In the genomic region with DNA sequence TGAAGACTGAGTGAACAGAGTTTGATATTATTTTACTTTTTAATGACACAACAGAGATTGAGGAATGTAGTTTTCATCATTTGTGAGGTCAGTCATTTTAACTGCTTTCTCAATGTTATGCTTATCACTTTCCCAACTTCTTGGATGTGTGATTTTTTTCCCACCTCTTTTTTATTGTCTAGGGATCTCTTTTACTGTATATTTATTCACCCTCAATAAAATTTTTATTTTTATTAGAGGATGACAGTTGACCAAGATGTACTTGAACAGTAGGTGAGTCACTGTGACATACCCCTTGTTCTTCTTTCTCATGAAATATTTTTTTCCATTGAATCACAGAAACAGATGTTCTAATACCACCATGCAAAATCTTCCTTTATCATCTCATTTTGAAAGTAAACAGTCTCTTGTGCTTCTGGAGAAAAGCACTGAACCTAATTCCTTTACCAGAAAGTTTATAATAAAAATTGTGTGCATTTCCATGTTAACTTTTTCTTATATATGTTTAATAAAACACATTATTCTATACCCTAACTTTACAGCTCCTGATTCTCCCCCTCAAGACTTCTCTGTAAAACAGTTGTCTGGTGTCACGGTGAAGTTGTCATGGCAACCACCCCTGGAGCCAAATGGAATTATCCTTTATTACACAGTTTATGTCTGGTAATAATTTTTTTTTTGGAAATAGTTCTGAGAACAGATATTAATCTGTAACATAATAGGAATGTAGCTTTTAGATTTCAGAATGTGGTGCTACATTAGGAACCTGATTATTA, we compare ENCODE assay signal across 2 cellular contexts.
A peak's percentile ranks its signal among the peaks of the same experiment; 100 is the strongest.
TF ChIP-seq lines count a peak whose summit lies in the region.

No MANE protein-coding gene starts in this region.

TF ChIP-seq in IMR-90, 13 proteins besides CTCF, POLR2A, EP300 and RAD21:
- TF ChIP-seq FOS (IDR thresholded peaks at IDR 0.05; ENCODE audit: low read depth, low read length) (no peak), BHLHE40 (IDR thresholded peaks at IDR 0.05; ENCODE audit: low read depth, low read length) (no peak), RFX5 (IDR thresholded peaks at IDR 0.05; ENCODE audit: low read depth, low read length) (no peak), MXI1 (IDR thresholded peaks at IDR 0.05; ENCODE audit: borderline replicate concordance, low read depth, low read length) (no peak), RCOR1 (IDR thresholded peaks at IDR 0.05; ENCODE audit: insufficient replicate concordance, low read length) (no peak), CHD1 (IDR thresholded peaks at IDR 0.05; ENCODE audit: low read depth, low read length) (no peak), NFE2L2 (IDR thresholded peaks at IDR 0.05; ENCODE audit: low read depth, low read length) (no peak), SMC3 (IDR thresholded peaks at IDR 0.05; ENCODE audit: low read depth, low read length) (no peak), CEBPB (IDR thresholded peaks at IDR 0.05; ENCODE audit: low read depth, low read length) (no peak), MAFK (IDR thresholded peaks at IDR 0.05; ENCODE audit: low read depth, low read length) (no peak), MAZ (IDR thresholded peaks at IDR 0.05; ENCODE audit: borderline replicate concordance, low read depth, low read length) (no peak)
- TF ChIP-seq, protein P1, sequence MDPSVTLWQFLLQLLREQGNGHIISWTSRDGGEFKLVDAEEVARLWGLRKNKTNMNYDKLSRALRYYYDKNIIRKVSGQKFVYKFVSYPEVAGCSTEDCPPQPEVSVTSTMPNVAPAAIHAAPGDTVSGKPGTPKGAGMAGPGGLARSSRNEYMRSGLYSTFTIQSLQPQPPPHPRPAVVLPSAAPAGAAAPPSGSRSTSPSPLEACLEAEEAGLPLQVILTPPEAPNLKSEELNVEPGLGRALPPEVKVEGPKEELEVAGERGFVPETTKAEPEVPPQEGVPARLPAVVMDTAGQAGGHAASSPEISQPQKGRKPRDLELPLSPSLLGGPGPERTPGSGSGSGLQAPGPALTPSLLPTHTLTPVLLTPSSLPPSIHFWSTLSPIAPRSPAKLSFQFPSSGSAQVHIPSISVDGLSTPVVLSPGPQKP (IDR thresholded peaks at IDR 0.05; ENCODE audit: borderline replicate concordance, low read depth, low read length) = no peak
- TF ChIP-seq, protein P2, sequence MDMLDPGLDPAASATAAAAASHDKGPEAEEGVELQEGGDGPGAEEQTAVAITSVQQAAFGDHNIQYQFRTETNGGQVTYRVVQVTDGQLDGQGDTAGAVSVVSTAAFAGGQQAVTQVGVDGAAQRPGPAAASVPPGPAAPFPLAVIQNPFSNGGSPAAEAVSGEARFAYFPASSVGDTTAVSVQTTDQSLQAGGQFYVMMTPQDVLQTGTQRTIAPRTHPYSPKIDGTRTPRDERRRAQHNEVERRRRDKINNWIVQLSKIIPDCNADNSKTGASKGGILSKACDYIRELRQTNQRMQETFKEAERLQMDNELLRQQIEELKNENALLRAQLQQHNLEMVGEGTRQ (IDR thresholded peaks at IDR 0.05; ENCODE audit: low read depth, low read length) = no peak

TF ChIP-seq in K562, 482 proteins besides CTCF, POLR2A, EP300 and RAD21:
- peak; percentile 46 for TF ChIP-seq RFX1 (IDR thresholded peaks at IDR 0.05)
- TF ChIP-seq, protein P3, sequence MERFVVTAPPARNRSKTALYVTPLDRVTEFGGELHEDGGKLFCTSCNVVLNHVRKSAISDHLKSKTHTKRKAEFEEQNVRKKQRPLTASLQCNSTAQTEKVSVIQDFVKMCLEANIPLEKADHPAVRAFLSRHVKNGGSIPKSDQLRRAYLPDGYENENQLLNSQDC (CRISPR knock-in tag; IDR thresholded peaks at IDR 0.05) = no peak
